Comparison of ENCODE assay signal across 1 cellular context in the genomic region with DNA sequence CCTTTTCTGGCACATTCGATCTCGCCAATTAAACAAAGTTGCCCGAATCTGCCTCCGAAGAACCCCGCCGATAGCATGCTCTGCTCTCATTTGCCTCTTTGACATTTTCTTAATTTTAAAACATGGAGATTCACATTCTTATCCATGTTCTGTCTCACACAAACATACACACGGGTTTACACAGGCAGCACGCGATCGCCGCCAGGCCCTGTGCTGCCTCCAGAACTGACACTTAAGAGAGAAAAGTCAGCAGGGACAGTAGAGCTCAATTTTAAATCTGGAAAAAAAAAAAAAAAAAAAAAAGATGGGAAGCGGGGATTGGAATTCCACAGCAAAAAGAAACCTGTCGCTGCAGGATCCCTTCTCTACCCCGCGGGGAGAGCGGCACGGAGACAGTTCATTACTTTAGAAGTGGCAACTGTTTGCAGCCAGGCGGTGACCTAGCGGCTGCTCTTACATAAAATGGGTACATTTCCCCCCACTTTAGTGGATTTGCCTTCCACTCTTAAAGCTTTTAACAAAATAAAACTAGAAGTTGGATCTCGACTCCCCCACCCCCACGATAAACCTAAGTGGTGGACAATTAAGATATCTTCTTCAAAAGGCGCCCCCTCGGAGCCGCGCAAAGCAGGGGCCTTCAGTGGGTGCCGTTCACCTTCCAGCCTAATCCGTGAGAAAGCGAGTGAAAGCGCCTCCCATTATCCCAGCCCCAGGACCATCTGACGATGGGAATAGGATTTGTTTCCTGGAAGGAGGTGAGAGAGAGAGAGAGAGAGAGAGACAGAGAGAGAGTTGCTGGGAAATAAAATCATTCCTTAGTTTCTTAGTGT.
TF ChIP-seq lines count a peak whose summit lies in the region.

No MANE protein-coding gene starts in this region.

TF ChIP-seq in IMR-90, 13 proteins besides CTCF, POLR2A, EP300 and RAD21:
- TF ChIP-seq, protein P1, sequence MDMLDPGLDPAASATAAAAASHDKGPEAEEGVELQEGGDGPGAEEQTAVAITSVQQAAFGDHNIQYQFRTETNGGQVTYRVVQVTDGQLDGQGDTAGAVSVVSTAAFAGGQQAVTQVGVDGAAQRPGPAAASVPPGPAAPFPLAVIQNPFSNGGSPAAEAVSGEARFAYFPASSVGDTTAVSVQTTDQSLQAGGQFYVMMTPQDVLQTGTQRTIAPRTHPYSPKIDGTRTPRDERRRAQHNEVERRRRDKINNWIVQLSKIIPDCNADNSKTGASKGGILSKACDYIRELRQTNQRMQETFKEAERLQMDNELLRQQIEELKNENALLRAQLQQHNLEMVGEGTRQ (IDR thresholded peaks at IDR 0.05; ENCODE audit: low read depth, low read length): no peak
- no peak for TF ChIP-seq CEBPB (IDR thresholded peaks at IDR 0.05; ENCODE audit: low read depth, low read length)
- no peak for TF ChIP-seq NFE2L2 (IDR thresholded peaks at IDR 0.05; ENCODE audit: low read depth, low read length)
- TF ChIP-seq MXI1 (IDR thresholded peaks at IDR 0.05; ENCODE audit: borderline replicate concordance, low read depth, low read length): no peak
- TF ChIP-seq BHLHE40 (IDR thresholded peaks at IDR 0.05; ENCODE audit: low read depth, low read length): no peak
- no peak for TF ChIP-seq MAZ (IDR thresholded peaks at IDR 0.05; ENCODE audit: borderline replicate concordance, low read depth, low read length)
- TF ChIP-seq SMC3 (IDR thresholded peaks at IDR 0.05; ENCODE audit: low read depth, low read length): no peak
- no peak for TF ChIP-seq MAFK (IDR thresholded peaks at IDR 0.05; ENCODE audit: low read depth, low read length)
- TF ChIP-seq FOS (IDR thresholded peaks at IDR 0.05; ENCODE audit: low read depth, low read length): no peak
- TF ChIP-seq RFX5 (IDR thresholded peaks at IDR 0.05; ENCODE audit: low read depth, low read length): no peak
- TF ChIP-seq CHD1 (IDR thresholded peaks at IDR 0.05; ENCODE audit: low read depth, low read length): no peak
- TF ChIP-seq RCOR1 (IDR thresholded peaks at IDR 0.05; ENCODE audit: insufficient replicate concordance, low read length): no peak
- TF ChIP-seq, protein P2, sequence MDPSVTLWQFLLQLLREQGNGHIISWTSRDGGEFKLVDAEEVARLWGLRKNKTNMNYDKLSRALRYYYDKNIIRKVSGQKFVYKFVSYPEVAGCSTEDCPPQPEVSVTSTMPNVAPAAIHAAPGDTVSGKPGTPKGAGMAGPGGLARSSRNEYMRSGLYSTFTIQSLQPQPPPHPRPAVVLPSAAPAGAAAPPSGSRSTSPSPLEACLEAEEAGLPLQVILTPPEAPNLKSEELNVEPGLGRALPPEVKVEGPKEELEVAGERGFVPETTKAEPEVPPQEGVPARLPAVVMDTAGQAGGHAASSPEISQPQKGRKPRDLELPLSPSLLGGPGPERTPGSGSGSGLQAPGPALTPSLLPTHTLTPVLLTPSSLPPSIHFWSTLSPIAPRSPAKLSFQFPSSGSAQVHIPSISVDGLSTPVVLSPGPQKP (IDR thresholded peaks at IDR 0.05; ENCODE audit: borderline replicate concordance, low read depth, low read length): no peak
